Comparison of ENCODE assay signal across 19 cellular contexts in genomic region chr11:12876988-12877387, GRCh38.
"Had no signal": no experiment of that assay in that cellular context is flagged by ENCODE, and none has a peak within 500 bp of the region (broad histone marks: within the 10 kb centered on the region; RNA-seq: fewer than 3 reads in every experiment).

No MANE protein-coding gene starts in this region.

- H3K4me3 Mint-ChIP-seq: memory B cell; naive thymus-derived CD8-positive, alpha-beta T cell had no signal

- H3K4me1 ChIP-seq: colonic mucosa, foreskin keratinocyte, lower lobe of right lung, uterus had no signal

- DNase-seq: colonic mucosa; dermis blood vessel endothelial cell; foreskin keratinocyte; kidney; left cardiac atrium; left ventricle myocardium inferior; lower lobe of right lung; naive thymus-derived CD8-positive, alpha-beta T cell; psoas muscle; stimulated activated CD4-positive, alpha-beta T cell treated with anti-CD3 and anti-CD28 coated beads, Interleukin-2, amount 100 ng/mL, for 24 hours; stimulated activated naive CD4-positive, alpha-beta T cell; stomach; substantia nigra had no signal

- H3K36me3 ChIP-seq: colonic mucosa, neutrophil, thoracic aorta, uterus had no signal

- H3K36me3 Mint-ChIP-seq: memory B cell; naive thymus-derived CD8-positive, alpha-beta T cell had no signal

- H3K27ac Mint-ChIP-seq: memory B cell had no signal

- H3K9me3 ChIP-seq: colonic mucosa, left ventricle myocardium inferior, lower lobe of right lung, neutrophil, psoas muscle, stomach, thoracic aorta, uterus had no signal

- ATAC-seq: foreskin keratinocyte; left cardiac atrium; naive thymus-derived CD8-positive, alpha-beta T cell; sciatic nerve had no signal

- H3K9me3 Mint-ChIP-seq: memory B cell; naive thymus-derived CD8-positive, alpha-beta T cell had no signal

- H3K27me3 ChIP-seq: colonic mucosa, foreskin keratinocyte, stomach, uterus had no signal

- H3K4me3 ChIP-seq: colonic mucosa, left ventricle myocardium inferior, lower lobe of right lung, psoas muscle, skin epidermis, stomach, thoracic aorta, uterus had no signal

- H3K27ac ChIP-seq: colonic mucosa, foreskin keratinocyte, left ventricle myocardium inferior, lower lobe of right lung, neutrophil, skin epidermis, stomach, thoracic aorta, uterus had no signal

- H3K4me1 Mint-ChIP-seq: memory B cell; naive thymus-derived CD8-positive, alpha-beta T cell had no signal

- FAIRE-seq: kidney had no signal
